In genomic region chr2:168136392-168136977, GRCh38 we compare ENCODE assay signal across 8 cellular contexts.
DNase-seq lines count a peak whose midpoint lies in the region; ATAC-seq, FAIRE-seq and TF ChIP-seq lines count a peak whose summit lies in the region.

No MANE protein-coding gene starts in this region.

- no peak overlapping the region for H2AFZ ChIP-seq in OCI-LY7 (ENCODE audit: low read length)

- WGBS in pancreas, 2 donors: 21 to 25% methylated on average over 2 of the region's 2 CpGs

- no peak overlapping the region for H3K4me2 ChIP-seq in OCI-LY7 (ENCODE audit: low read length)

- H3K9me3 ChIP-seq in OCI-LY7 (ENCODE audit: low read length) (no peaks in the 10 kb centered on the region), pancreas (no peaks in the 10 kb centered on the region)

- no peaks in the 10 kb centered on the region for H4K20me1 ChIP-seq in OCI-LY7 (ENCODE audit: insufficient read depth, low read length)

- H3K36me3 ChIP-seq in OCI-LY7 (ENCODE audit: insufficient read depth, low read length) (peaks cover 37% of the 10 kb centered on the region), pancreas (peaks cover 0 to 3% (median 0%) of the 10 kb centered on the region in 3 donors)

- intact Hi-C loops in OCI-LY7 (cut with micrococcal nuclease; ENCODE audit: unreplicated experiment): loop anchor here (5.0 kb wide), 2 partner anchors 111 to 201 kb away; partner anchors contain the start of gene STK39
- intact Hi-C loops in pancreas (cut with DNase I): loop anchor here in 1 of 3 donors (5.0 to 10.0 kb wide), 2 partner anchors 108 to 201 kb away; partner anchors contain the start of gene STK39

- H3K27me3 ChIP-seq in pancreas: no peaks in the 10 kb centered on the region

- peak; percentile 94 for FAIRE-seq in pancreas (lab: Jason Lieb, UNC)

- no peak for DNase-seq in activated naive CD8-positive, alpha-beta T cell treated with anti-CD3 and anti-CD28 coated beads, Interleukin-2, amount 50 U/mL, for 24 hours
- DNase-seq in activated naive CD8-positive, alpha-beta T cell treated with anti-CD3 and anti-CD28 coated beads for 36 hours: no peak
- DNase-seq in OCI-LY7 (ENCODE audit: low spot score) (peak; percentile 53), epithelial cell of prostate (ENCODE audit: low read depth, low spot score) (no peak), pancreas (no peak), T-helper 9 cell (no peak)

- no peaks in the 10 kb centered on the region for H3K27me3 Mint-ChIP-seq in activated naive CD8-positive, alpha-beta T cell treated with anti-CD3 and anti-CD28 coated beads, Interleukin-2, amount 50 U/mL, for 24 hours
- no peaks in the 10 kb centered on the region for H3K27me3 Mint-ChIP-seq in activated naive CD8-positive, alpha-beta T cell treated with anti-CD3 and anti-CD28 coated beads for 36 hours

- H3K27ac Mint-ChIP-seq in activated naive CD8-positive, alpha-beta T cell treated with anti-CD3 and anti-CD28 coated beads, Interleukin-2, amount 50 U/mL, for 24 hours: no peak overlapping the region
- no peak overlapping the region for H3K27ac Mint-ChIP-seq in activated naive CD8-positive, alpha-beta T cell treated with anti-CD3 and anti-CD28 coated beads for 36 hours

- no TSS peak for BruUV-seq in OCI-LY7 (replicated peaks; lab: Mats Ljungman, UMichigan)

- CTCF ChIA-PET in OCI-LY7 (lab: Charles Lee; ENCODE audit: unreplicated experiment): no interaction called here

- H3K79me2 ChIP-seq in OCI-LY7 (ENCODE audit: insufficient read depth, low read depth, low read length): no peaks in the 10 kb centered on the region

- TF ChIP-seq CTCF in OCI-LY7 (conservative IDR thresholded peaks at IDR 0.05; ENCODE audit: low read length): peak; percentile 80
- TF ChIP-seq CTCF in pancreas (IDR thresholded peaks at IDR 0.05): peak; percentile 31 to 51 (median 42)

- peaks cover 4% of the 10 kb centered on the region for H3K4me1 Mint-ChIP-seq in activated naive CD8-positive, alpha-beta T cell treated with anti-CD3 and anti-CD28 coated beads, Interleukin-2, amount 50 U/mL, for 24 hours
- H3K4me1 Mint-ChIP-seq in activated naive CD8-positive, alpha-beta T cell treated with anti-CD3 and anti-CD28 coated beads for 36 hours: peaks cover 6% of the 10 kb centered on the region

- peak; percentile 28 for ATAC-seq in activated naive CD8-positive, alpha-beta T cell treated with anti-CD3 and anti-CD28 coated beads, Interleukin-2, amount 50 U/mL, for 24 hours
- ATAC-seq in HG02981 (IDR thresholded peaks at IDR 0.05; ENCODE audit: unreplicated experiment) (peak; percentile 69), pancreas (peak; percentile 59 to 72 (median 64)), GM21381 (IDR thresholded peaks at IDR 0.05; ENCODE audit: unreplicated experiment) (no peak)

- H3K4me3 Mint-ChIP-seq in activated naive CD8-positive, alpha-beta T cell treated with anti-CD3 and anti-CD28 coated beads, Interleukin-2, amount 50 U/mL, for 24 hours: no peak overlapping the region
- no peak overlapping the region for H3K4me3 Mint-ChIP-seq in activated naive CD8-positive, alpha-beta T cell treated with anti-CD3 and anti-CD28 coated beads for 36 hours

- no peak overlapping the region for H3K27ac ChIP-seq in OCI-LY7 (ENCODE audit: low read depth, low read length, poor library complexity, severe bottlenecking)
- peak overlapping the region; percentile 28 for H3K27ac ChIP-seq in epithelial cell of prostate
- peak overlapping the region in 1 of 4 donors; percentile 51 for H3K27ac ChIP-seq in pancreas

- H3K4me1 ChIP-seq in OCI-LY7 (ENCODE audit: insufficient read depth, low read length, poor library complexity, severe bottlenecking) (peaks cover 19% of the 10 kb centered on the region), pancreas (peaks cover 25 to 28% (median 25%) of the 10 kb centered on the region in 3 donors)

- H3K4me3 ChIP-seq in OCI-LY7 (ENCODE audit: low read depth, low read length, poor library complexity, severe bottlenecking): no peak overlapping the region
- H3K4me3 ChIP-seq in pancreas: no peak overlapping the region

- no peaks in the 10 kb centered on the region for H3K9me2 ChIP-seq in OCI-LY7 (ENCODE audit: insufficient read depth, low read length)

- POLR2A ChIA-PET in OCI-LY7 (lab: Charles Lee): interaction anchor here (0.6 kb wide), 1 partner anchor 136 kb away, joined by 3 read pairs; no protein-coding TSS in a partner anchor

- H3K36me3 Mint-ChIP-seq in activated naive CD8-positive, alpha-beta T cell treated with anti-CD3 and anti-CD28 coated beads, Interleukin-2, amount 50 U/mL, for 24 hours (ENCODE audit: low read depth): peaks cover 30% of the 10 kb centered on the region
- H3K36me3 Mint-ChIP-seq in activated naive CD8-positive, alpha-beta T cell treated with anti-CD3 and anti-CD28 coated beads for 36 hours: peaks cover 12% of the 10 kb centered on the region

- no peaks in the 10 kb centered on the region for H3K9me3 Mint-ChIP-seq in activated naive CD8-positive, alpha-beta T cell treated with anti-CD3 and anti-CD28 coated beads, Interleukin-2, amount 50 U/mL, for 24 hours
- H3K9me3 Mint-ChIP-seq in activated naive CD8-positive, alpha-beta T cell treated with anti-CD3 and anti-CD28 coated beads for 36 hours: no peaks in the 10 kb centered on the region
